In the genomic region with DNA sequence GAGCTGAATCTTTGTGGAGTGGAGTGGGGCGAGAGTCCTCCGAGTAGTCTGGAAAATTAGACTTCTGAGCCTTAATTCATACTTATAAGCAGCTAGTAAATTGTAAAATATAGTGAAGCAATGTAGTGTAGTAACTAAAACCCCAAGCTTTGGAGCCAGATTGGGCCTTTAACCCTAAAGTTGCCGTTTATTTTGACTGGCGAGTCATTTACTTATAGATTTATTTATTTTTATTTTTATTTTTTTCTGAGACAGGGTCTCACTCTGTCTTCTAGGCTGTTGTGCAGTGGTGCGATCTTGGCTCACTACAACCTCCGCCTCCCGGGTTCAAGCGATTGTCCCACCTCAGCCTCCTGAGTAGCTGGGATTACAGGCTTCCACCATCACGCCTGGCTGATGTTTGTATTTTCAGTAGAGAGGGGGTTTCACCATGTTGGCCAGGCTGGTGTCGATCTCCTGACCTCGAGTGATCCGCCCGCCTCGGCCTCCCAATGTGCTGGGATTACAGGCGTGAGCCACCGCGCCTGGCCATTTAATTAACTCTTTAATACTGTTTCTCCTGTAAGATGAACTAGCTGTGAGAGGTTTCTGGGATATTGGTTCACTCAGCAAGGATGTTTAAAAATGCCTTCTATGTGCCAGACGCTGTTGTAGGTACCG, we compare ENCODE assay signal across 8 cellular contexts. TPM values are rescaled to one million over a fixed set of nuclear protein-coding genes. Genes with fewer than 3 reads are reported as not detected.
DNase-seq lines count a peak whose midpoint lies in the region; ATAC-seq and TF ChIP-seq lines count a peak whose summit lies in the region.

No MANE protein-coding gene starts in this region.

- H3K27me3 ChIP-seq in SK-N-SH (ENCODE audit: insufficient read depth) = no peaks in the 10 kb centered on the region
- no peaks in the 10 kb centered on the region for H3K27me3 ChIP-seq in adrenal gland
- H3K27me3 ChIP-seq in kidney epithelial cell (ENCODE audit: control insufficient read depth, insufficient read depth, low read length) = no peaks in the 10 kb centered on the region
- no peaks in the 10 kb centered on the region for H3K27me3 ChIP-seq in suprapubic skin

- peak overlapping the region; percentile 77 for H3K4me2 ChIP-seq in SK-N-SH

- H3K27ac ChIP-seq in SK-N-SH (ENCODE audit: low read depth in 2 of 2, low read length in 1 of 2) (peak overlapping the region; percentile 82 to 95), adrenal gland (peak overlapping the region; percentile 47 to 85 (median 79)), suprapubic skin (peak overlapping the region; percentile 88)

- H3F3A ChIP-seq in SK-N-SH (replicated peaks; ENCODE audit: insufficient read depth) = peaks cover 27% of the 10 kb centered on the region

- H3K4me1 ChIP-seq in SK-N-SH (ENCODE audit: control insufficient read depth in 1 of 2, insufficient read depth in 2 of 2, low read depth in 1 of 2, low read length in 1 of 2) (peaks cover 8 to 10% of the 10 kb centered on the region in 2 experiments; a peak in 3 of 4 replicates), adrenal gland (replicated peaks in 1 of 2) (peaks cover 7 to 9% of the 10 kb centered on the region in 2 donors), suprapubic skin (peaks cover 22% of the 10 kb centered on the region)

- WGBS in SK-N-SH (ENCODE audit: low lambda C conversion rate) = 16% methylated on average over 19 of the region's 19 CpGs
- 26 to 60% (median 39%) methylated on average over 19 of the region's 19 CpGs for WGBS in adrenal gland, 4 donors
- WGBS in suprapubic skin = 62% methylated on average over 19 of the region's 19 CpGs

- H3K9ac ChIP-seq in SK-N-SH = peak overlapping the region; percentile 88

- H3K9me3 ChIP-seq in SK-N-SH = no peaks in the 10 kb centered on the region
- no peaks in the 10 kb centered on the region for H3K9me3 ChIP-seq in adrenal gland (replicated peaks in 1 of 3)
- H3K9me3 ChIP-seq in suprapubic skin = no peaks in the 10 kb centered on the region

- H2AFZ ChIP-seq in SK-N-SH (ENCODE audit: low read depth) = peak overlapping the region; percentile 98

- peaks cover 40% of the 10 kb centered on the region for H3K79me2 ChIP-seq in SK-N-SH (ENCODE audit: insufficient read depth)

- H3K9me2 ChIP-seq in SK-N-SH = no peaks in the 10 kb centered on the region

- ATAC-seq in SK-N-SH treated with all-trans-retinoic acid at 6 μM for 48 hours = no peak

- peaks cover 29 to 30% of the 10 kb centered on the region in 2 experiments for H3K36me3 ChIP-seq in SK-N-SH (replicated peaks in 1 of 2; ENCODE audit: control insufficient read depth in 1 of 2, insufficient read depth in 2 of 2, low read length in 1 of 2)
- H3K36me3 ChIP-seq in adrenal gland (replicated peaks in 1 of 2) = peaks cover 0 to 24% of the 10 kb centered on the region in 2 donors
- peaks cover 5% of the 10 kb centered on the region for H3K36me3 ChIP-seq in kidney epithelial cell (ENCODE audit: control insufficient read depth, insufficient read depth, low read length)
- peaks cover 24% of the 10 kb centered on the region for H3K36me3 ChIP-seq in suprapubic skin

- TF ChIP-seq POLR2A in adrenal gland (IDR thresholded peaks at IDR 0.05) (no peak), suprapubic skin (IDR thresholded peaks at IDR 0.05) (no peak)

- no peaks in the 10 kb centered on the region for H4K20me1 ChIP-seq in SK-N-SH (ENCODE audit: insufficient read depth)

- intact Hi-C loops in adrenal gland (cut with DNase I) = no loop called here

- TF ChIP-seq RAD21 in SK-N-SH (IDR thresholded peaks at IDR 0.05; ENCODE audit: low read length) = no peak

- TF ChIP-seq CTCF in SK-N-SH (IDR thresholded peaks at IDR 0.05) (no peak), adrenal gland (IDR thresholded peaks at IDR 0.05) (no peak), kidney epithelial cell (IDR thresholded peaks at IDR 0.05; ENCODE audit: insufficient read depth, low read length, poor library complexity, severe bottlenecking) (no peak), suprapubic skin (IDR thresholded peaks at IDR 0.05) (no peak)

- TF ChIP-seq EP300 in SK-N-SH (IDR thresholded peaks at IDR 0.05; ENCODE audit: borderline replicate concordance in 1 of 2, low read depth in 1 of 2, low read length in 1 of 2) (no peak), suprapubic skin (IDR thresholded peaks at IDR 0.05) (no peak)

- POLR2A ChIA-PET in SK-N-SH (lab: Yijun Ruan, JAX) = interaction anchor here (1.0 to 1.7 kb wide), 4 partner anchors 14 to 427 kb away, joined by 3 to 4 read pairs (median 4); no protein-coding TSS in a partner anchor

- peak overlapping the region; percentile 85 to 94 for H3K4me3 ChIP-seq in SK-N-SH (ENCODE audit: low read depth in 2 of 2, low read length in 1 of 2)
- peak overlapping the region in 3 of 4 donors; percentile 50 to 87 (median 57) for H3K4me3 ChIP-seq in adrenal gland
- H3K4me3 ChIP-seq in kidney epithelial cell (ENCODE audit: low read depth, low read length) = peak overlapping the region; percentile 86
- H3K4me3 ChIP-seq in suprapubic skin = peak overlapping the region; percentile 92

- CTCF ChIA-PET in SK-N-SH (lab: Yijun Ruan, JAX) = interaction anchor here (1.1 to 2.5 kb wide), 5 partner anchors 9 to 73 kb away, joined by 4 to 14 read pairs (median 5); no protein-coding TSS in a partner anchor

- no peak for DNase-seq in SK-N-SH
- no peak for DNase-seq in adrenal gland
- no peak for DNase-seq in kidney epithelial cell (ENCODE audit: low read depth)
- no peak for DNase-seq in suprapubic skin (ENCODE audit: low spot score in 2 of 2)
- DNase-seq in NCI-H446 (lab: John Stamatoyannopoulos, UW) = no peak
- DNase-seq in cerebellar cortex (ENCODE audit: low spot score) = no peak
- DNase-seq in DMS 273 (lab: John Stamatoyannopoulos, UW; ENCODE audit: unreplicated experiment) = no peak

TF ChIP-seq in SK-N-SH, 30 proteins besides CTCF, POLR2A, EP300 and RAD21:
- TF ChIP-seq SMC3 (IDR thresholded peaks at IDR 0.05; ENCODE audit: low read depth, low read length) (no peak), MXI1 (IDR thresholded peaks at IDR 0.05; ENCODE audit: low read depth, low read length) (peak; percentile 15)

TF ChIP-seq in SK-N-SH treated with all-trans-retinoic acid at 6 μM for 48 hours, 23 proteins besides CTCF, POLR2A, EP300 and RAD21:
- TF ChIP-seq ZFP3 (CRISPR knock-in tag; IDR thresholded peaks at IDR 0.05) (no peak), ESRRG (CRISPR knock-in tag; IDR thresholded peaks at IDR 0.05) (no peak), OSR1 (CRISPR knock-in tag; IDR thresholded peaks at IDR 0.05) (no peak), CSDC2 (CRISPR knock-in tag; IDR thresholded peaks at IDR 0.05) (no peak), ZNF70 (CRISPR knock-in tag; IDR thresholded peaks at IDR 0.05) (no peak), GLIS3 (CRISPR knock-in tag; IDR thresholded peaks at IDR 0.05) (no peak), CREB5 (CRISPR knock-in tag; IDR thresholded peaks at IDR 0.05; ENCODE audit: low read depth) (no peak), ISL1 (CRISPR knock-in tag; IDR thresholded peaks at IDR 0.05) (no peak), PPARA (CRISPR knock-in tag; IDR thresholded peaks at IDR 0.05; ENCODE audit: borderline replicate concordance) (no peak), ZFP30 (CRISPR knock-in tag; IDR thresholded peaks at IDR 0.05) (no peak), TCF4 (CRISPR knock-in tag; IDR thresholded peaks at IDR 0.05; ENCODE audit: borderline replicate concordance) (no peak), SNAI2 (CRISPR knock-in tag; IDR thresholded peaks at IDR 0.05) (no peak)
- TF ChIP-seq, protein P1, sequence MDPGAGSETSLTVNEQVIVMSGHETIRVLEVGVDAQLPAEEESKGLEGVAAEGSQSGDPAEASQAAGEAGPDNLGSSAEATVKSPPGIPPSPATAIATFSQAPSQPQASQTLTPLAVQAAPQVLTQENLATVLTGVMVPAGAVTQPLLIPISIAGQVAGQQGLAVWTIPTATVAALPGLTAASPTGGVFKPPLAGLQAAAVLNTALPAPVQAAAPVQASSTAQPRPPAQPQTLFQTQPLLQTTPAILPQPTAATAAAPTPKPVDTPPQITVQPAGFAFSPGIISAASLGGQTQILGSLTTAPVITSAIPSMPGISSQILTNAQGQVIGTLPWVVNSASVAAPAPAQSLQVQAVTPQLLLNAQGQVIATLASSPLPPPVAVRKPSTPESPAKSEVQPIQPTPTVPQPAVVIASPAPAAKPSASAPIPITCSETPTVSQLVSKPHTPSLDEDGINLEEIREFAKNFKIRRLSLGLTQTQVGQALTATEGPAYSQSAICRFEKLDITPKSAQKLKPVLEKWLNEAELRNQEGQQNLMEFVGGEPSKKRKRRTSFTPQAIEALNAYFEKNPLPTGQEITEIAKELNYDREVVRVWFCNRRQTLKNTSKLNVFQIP (CRISPR knock-in tag; IDR thresholded peaks at IDR 0.05; ENCODE audit: borderline replicate concordance, low read depth) = no peak

RNA-seq across cellular contexts. Expression of gene RPS23, which starts 0.7 kb away (rescaled TPM):
- 5,671 and 6,732 TPM in 2 replicates for polyA plus RNA-seq in SK-N-SH (2012; rRNA removed)
- polyA plus RNA-seq in SK-N-SH (2012; cell fraction: cytosol; rRNA removed) = 8,905 and 12,338 TPM in 2 replicates
- 1,097 and 1,261 TPM in 2 replicates for polyA plus RNA-seq in SK-N-SH (2012; cell fraction: nucleus; rRNA removed)
- total RNA-seq in adrenal gland = 1,000 to 10,000 TPM; 1,251 to 2,306 (median 1,371) TPM
- 1,000 to 10,000 TPM in 2 of 3 donors, 100 to 1,000 TPM in 1; 995 to 1,810 (median 1,703) TPM for polyA plus RNA-seq in adrenal gland
- total RNA-seq in kidney epithelial cell = 4,807 and 5,097 TPM in 2 replicates
- total RNA-seq in suprapubic skin = 1,000 to 10,000 TPM; 1,761 to 4,479 (median 3,421) TPM
